Comparison of ENCODE assay signal across 7 cellular contexts in genomic region chr18:46314011-46314410, GRCh38.
"Had no signal": no experiment of that assay in that cellular context is flagged by ENCODE, and none has a peak within 500 bp of the region (broad histone marks: within the 10 kb centered on the region; RNA-seq: fewer than 3 reads in every experiment).

No MANE protein-coding gene starts in this region.

- ATAC-seq: GM23338 had no signal

- H2AFZ ChIP-seq: GM23338 had no signal

- H3K4me3 ChIP-seq: GM23338 had no signal

- FAIRE-seq: H1, H54, HTR-8/SVneo had no signal

- H3K4me2 ChIP-seq: GM23338 had no signal

- DNase-seq: H9, HCEC 1CT, KBM-7 had no signal
